In the genomic region with DNA sequence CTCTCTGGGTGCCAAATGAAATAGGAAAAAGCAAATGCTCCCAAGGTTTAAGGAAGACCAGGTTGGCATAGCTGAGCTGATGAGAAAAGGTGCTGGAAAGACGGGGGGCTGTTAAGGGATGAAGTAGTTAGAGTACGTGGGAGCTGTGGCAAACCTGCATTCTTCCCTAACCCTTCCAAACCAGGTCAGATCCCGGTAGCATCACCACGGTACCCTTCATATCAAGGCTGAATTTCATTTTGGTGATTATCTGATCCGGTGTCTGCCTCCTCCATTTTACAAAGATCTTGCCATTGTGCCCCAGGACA, we compare ENCODE assay signal across 8 cellular contexts.
DNase-seq lines count a peak whose midpoint lies in the region; ATAC-seq and TF ChIP-seq lines count a peak whose summit lies in the region.

No MANE protein-coding gene starts in this region.

- H3K4me3 ChIP-seq in AG10803 (ENCODE audit: low read length) (peak overlapping the region; percentile 55), NB4 (ENCODE audit: low read depth, low read length) (peak overlapping the region; percentile 27), neuron (ENCODE audit: low read length) (peak overlapping the region; percentile 35)
- peak overlapping the region; percentile 47 for H3K4me3 ChIP-seq in effector memory CD4-positive, alpha-beta T cell (ENCODE audit: insufficient read depth, low read depth, low read length, poor library complexity, severe bottlenecking)

- DNase-seq in AG10803 (ENCODE audit: low read depth) (no peak), NB4 (ENCODE audit: low read depth) (no peak), DMS53 treated with DMSO at 0.1 percent for 48 hours (lab: John Stamatoyannopoulos, UW; ENCODE audit: unreplicated experiment) (no peak), DMS 273 treated with DMSO at 0.1 percent for 48 hours (lab: John Stamatoyannopoulos, UW) (no peak)
- no peak for DNase-seq in effector memory CD4-positive, alpha-beta T cell

- ATAC-seq in HG03196 (IDR thresholded peaks at IDR 0.05; ENCODE audit: unreplicated experiment) (no peak), GM19035 (IDR thresholded peaks at IDR 0.05; ENCODE audit: unreplicated experiment) (no peak)

- H3K4me1 ChIP-seq in effector memory CD4-positive, alpha-beta T cell (ENCODE audit: control insufficient read depth, insufficient read depth, low read length, poor library complexity, severe bottlenecking) = peaks cover 15% of the 10 kb centered on the region
- peaks cover 41% of the 10 kb centered on the region for H3K4me1 ChIP-seq in neuron (ENCODE audit: insufficient read depth, low read length)

- no peaks in the 10 kb centered on the region for H3K36me3 ChIP-seq in effector memory CD4-positive, alpha-beta T cell (ENCODE audit: control insufficient read depth, insufficient read depth, low read length)
- no peaks in the 10 kb centered on the region for H3K36me3 ChIP-seq in neuron (ENCODE audit: insufficient read depth, low read length)

- H2AFZ ChIP-seq in neuron (ENCODE audit: low read depth, low read length) = no peak overlapping the region

- TF ChIP-seq POLR2A in NB4 (IDR thresholded peaks at IDR 0.05; ENCODE audit: extremely low read depth, insufficient read length) = no peak

- TF ChIP-seq CTCF in AG10803 (conservative IDR thresholded peaks at IDR 0.05; ENCODE audit: low read length) (no peak), NB4 (IDR thresholded peaks at IDR 0.05; ENCODE audit: low read depth, low read length) (no peak)

- no peaks in the 10 kb centered on the region for H3K27me3 ChIP-seq in effector memory CD4-positive, alpha-beta T cell (replicated peaks; ENCODE audit: control insufficient read depth, insufficient read depth, low read length, poor library complexity, severe bottlenecking)
- no peaks in the 10 kb centered on the region for H3K27me3 ChIP-seq in neuron (ENCODE audit: insufficient read depth, low read length)

- no peaks in the 10 kb centered on the region for H3K9me3 ChIP-seq in effector memory CD4-positive, alpha-beta T cell (ENCODE audit: control insufficient read depth, low read length)
- H3K9me3 ChIP-seq in neuron (ENCODE audit: low read length) = no peaks in the 10 kb centered on the region

- H3K27ac ChIP-seq in effector memory CD4-positive, alpha-beta T cell (ENCODE audit: insufficient read depth, low read length, poor library complexity, severe bottlenecking) = peak overlapping the region; percentile 60
